Comparison of ENCODE assay signal across 25 cellular contexts in genomic region chr4:629916-630641, GRCh38. TPM values are rescaled to one million over a fixed set of nuclear protein-coding genes. Genes with fewer than 3 reads are reported as not detected.
DNase-seq lines count a peak whose midpoint lies in the region; ATAC-seq, FAIRE-seq and TF ChIP-seq lines count a peak whose summit lies in the region.
"Had no signal": no experiment of that assay in that cellular context is flagged by ENCODE, and none has a peak within 500 bp of the region (broad histone marks: within the 10 kb centered on the region; RNA-seq: fewer than 3 reads in every experiment).

No MANE protein-coding gene starts in this region.

- no peak for ATAC-seq in HG03460 (IDR thresholded peaks at IDR 0.05; ENCODE audit: unreplicated experiment)
- ATAC-seq: gastroesophageal sphincter, GM23338 had no signal

- H3K4me3 ChIP-seq in choroid plexus epithelial cell (ENCODE audit: low read depth, low read length) (no peak overlapping the region), neuronal stem cell (ENCODE audit: low read length in 2 of 2) (no peak overlapping the region)
- H3K4me3 ChIP-seq: gastroesophageal sphincter, GM23338, SK-N-MC, testis had no signal

- H2AFZ ChIP-seq in neuronal stem cell (ENCODE audit: low read length): no peak overlapping the region
- H2AFZ ChIP-seq: GM23338 had no signal

- peaks cover 0 to 5% of the 10 kb centered on the region in 2 donors for H3K4me1 ChIP-seq in neuronal stem cell (ENCODE audit: control insufficient read depth in 2 of 2, insufficient read depth in 1 of 2, low read depth in 1 of 2, low read length in 2 of 2)
- H3K4me1 ChIP-seq: gastroesophageal sphincter, testis had no signal

- H2BK12ac ChIP-seq in neuronal stem cell (ENCODE audit: low read length): peak overlapping the region; percentile 41

- no peak overlapping the region for H2BK15ac ChIP-seq in neuronal stem cell (ENCODE audit: low read length)

- peak overlapping the region; percentile 4 for H3K14ac ChIP-seq in neuronal stem cell (ENCODE audit: low read length)

- no peak overlapping the region for H3K4ac ChIP-seq in neuronal stem cell (ENCODE audit: low read length)

- no peak overlapping the region for H2BK120ac ChIP-seq in neuronal stem cell (ENCODE audit: low read depth, low read length)

- peak overlapping the region; percentile 28 for H2BK5ac ChIP-seq in neuronal stem cell (ENCODE audit: low read length)

- no peak overlapping the region for H3K27ac ChIP-seq in neuronal stem cell (replicated peaks; ENCODE audit: low read length)
- H3K27ac ChIP-seq: gastroesophageal sphincter, neutrophil, SK-N-MC, testis had no signal

- H4K91ac ChIP-seq in neuronal stem cell (ENCODE audit: low read depth, low read length, poor library complexity): no peak overlapping the region

- peak overlapping the region; percentile 76 for H3K18ac ChIP-seq in neuronal stem cell (ENCODE audit: low read length)

- H3K23ac ChIP-seq in neuronal stem cell (ENCODE audit: low read depth, low read length, poor library complexity): peak overlapping the region; percentile 61

- FAIRE-seq in GM12891 (lab: Jason Lieb, UNC): no peak
- FAIRE-seq: D721Med, endometrium, keratinocyte had no signal

- H3K36me3 ChIP-seq in neuronal stem cell (replicated peaks in 1 of 2; ENCODE audit: control insufficient read depth in 2 of 2, insufficient read depth in 2 of 2, low read length in 2 of 2): no peaks in the 10 kb centered on the region
- H3K36me3 ChIP-seq: gastroesophageal sphincter, neutrophil had no signal

- peaks cover 2% of the 10 kb centered on the region for H3K79me1 ChIP-seq in neuronal stem cell (ENCODE audit: low read depth, low read length)

- peak overlapping the region; percentile 19 for H2AK5ac ChIP-seq in neuronal stem cell (ENCODE audit: low read depth, low read length)

- no CpG with 5 or more reads among the region's 20 CpGs for WGBS in neuronal stem cell (ENCODE audit: extremely low coverage in 2 of 2, insufficient read length in 2 of 2, insufficient replicate concordance in 1 of 2), 2 donors

- peaks cover 0 to 12% (median 0%) of the 10 kb centered on the region in 3 experiments for H3K27me3 ChIP-seq in neuronal stem cell (ENCODE audit: control insufficient read depth in 3 of 3, insufficient read depth in 3 of 3, low read depth in 1 of 3, low read length in 3 of 3)
- H3K27me3 ChIP-seq: neutrophil, testis had no signal

- no peak for TF ChIP-seq CTCF in choroid plexus epithelial cell (conservative IDR thresholded peaks at IDR 0.05; ENCODE audit: low read depth, low read length)

- H3K4me2 ChIP-seq in neuronal stem cell (ENCODE audit: insufficient read depth, low read length, poor library complexity, severe bottlenecking): no peak overlapping the region
- H3K4me2 ChIP-seq: GM23338 had no signal

- DNase-seq in COLO668 (lab: John Stamatoyannopoulos, UW; ENCODE audit: unreplicated experiment) (peak; percentile 74), DMS53 treated with DMSO at 0.1 percent for 48 hours (lab: John Stamatoyannopoulos, UW; ENCODE audit: unreplicated experiment) (peak; percentile 72), choroid plexus epithelial cell (ENCODE audit: low read depth) (peak; percentile 4), neuronal stem cell (ENCODE audit: low spot score) (no peak), NCI-H2227 (lab: John Stamatoyannopoulos, UW; ENCODE audit: unreplicated experiment) (no peak), GM12891 (ENCODE audit: insufficient read length, low spot score) (no peak)
- DNase-seq: activated CD4-positive, alpha-beta T cell treated with anti-CD3 and anti-CD28 coated beads, Interleukin-2, amount 10 ng/mL, durations not matched to agents 24 days and 14 days; activated naive CD4-positive, alpha-beta T cell treated with anti-CD3 and anti-CD28 coated beads, Interleukin-2, amount 10 ng/mL, durations not matched to agents 7 days and 5 days; activated T-cell treated with anti-CD3 and anti-CD28 coated beads, Interleukin-2, amount 50 U/mL, for 48 hours; amniotic stem cell; C1 segment of cervical spinal cord; EL; stimulated activated CD4-positive, alpha-beta T cell treated with anti-CD3 and anti-CD28 coated beads, Interleukin-12 subunit alpha, Interleukin-12 subunit beta, amount 100 ng/mL, for 4 hours; stimulated activated CD4-positive, alpha-beta T cell treated with anti-CD3 and anti-CD28 coated beads, Interleukin-4, amount 100 ng/mL, for 4 hours; stimulated activated naive CD4-positive, alpha-beta T cell treated with Interleukin-2 at 50 U/mL for 16 hours; T-helper 2 cell; testis had no signal

- H3K9me3 ChIP-seq in neuronal stem cell (replicated peaks in 1 of 2; ENCODE audit: control insufficient read depth in 2 of 2, insufficient read depth in 1 of 2, low read depth in 1 of 2, low read length in 2 of 2): peaks cover 4 to 11% of the 10 kb centered on the region in 2 donors
- H3K9me3 ChIP-seq: gastroesophageal sphincter, neutrophil, testis had no signal

- no peak for TF ChIP-seq POLR2A in GM12891 (IDR thresholded peaks at IDR 0.05; ENCODE audit: low read depth, low read length)

- peak overlapping the region; percentile 70 for H3K9ac ChIP-seq in neuronal stem cell (ENCODE audit: low read depth, low read length, poor library complexity)

- H4K8ac ChIP-seq in neuronal stem cell (ENCODE audit: low read depth, low read length): no peak overlapping the region

TF ChIP-seq in GM12891, 5 proteins besides CTCF, POLR2A, EP300 and RAD21:
- no peak for TF ChIP-seq TAF1 (IDR thresholded peaks at IDR 0.05; ENCODE audit: low read depth, low read length)
- no peak for TF ChIP-seq POU2F2 (IDR thresholded peaks at IDR 0.05; ENCODE audit: low read depth, low read length)
- TF ChIP-seq POLR2AphosphoS5 (IDR thresholded peaks at IDR 0.05; ENCODE audit: low read depth, low read length): no peak
- TF ChIP-seq SPI1 (IDR thresholded peaks at IDR 0.05; ENCODE audit: low read depth, low read length): no peak
- TF ChIP-seq PAX5 (IDR thresholded peaks at IDR 0.05; ENCODE audit: insufficient read depth, low read length, severe bottlenecking): no peak

RNA-seq across cellular contexts. Expression of gene PDE6B, which starts 4.7 kb away (rescaled TPM):
- polyA plus RNA-seq in neuronal stem cell (2013, experiment 1 of 2): 9.5 TPM
- polyA plus RNA-seq in neuronal stem cell (2013, experiment 2 of 2): 9.3 TPM
- polyA plus RNA-seq in GM12891 (2012; ENCODE audit: low read depth, missing spikeins): 11.3 TPM
- polyA plus RNA-seq: keratinocyte had no signal

RNA-seq across cellular contexts. Expression of gene ATP5ME, which starts 44.0 kb away (rescaled TPM):
- 966 TPM for polyA plus RNA-seq in neuronal stem cell (2013, experiment 1 of 2)
- 911 TPM for polyA plus RNA-seq in neuronal stem cell (2013, experiment 2 of 2)
- 1,492 TPM for polyA plus RNA-seq in GM12891 (2012; ENCODE audit: low read depth, missing spikeins)

RNA-seq across cellular contexts. Expression of gene MYL5, which starts 44.3 kb away (rescaled TPM):
- polyA plus RNA-seq in neuronal stem cell (2013, experiment 1 of 2): 4.1 TPM
- polyA plus RNA-seq in neuronal stem cell (2013, experiment 2 of 2): 3.9 TPM
- polyA plus RNA-seq in GM12891 (2012; ENCODE audit: low read depth, missing spikeins): 23.8 TPM

RNA-seq across cellular contexts. Expression of gene TMEM271, which starts 54.0 kb away (rescaled TPM):
- polyA plus RNA-seq in neuronal stem cell (2013, experiment 1 of 2): not detected
- polyA plus RNA-seq in neuronal stem cell (2013, experiment 2 of 2): not detected
- polyA plus RNA-seq in GM12891 (2012; ENCODE audit: low read depth, missing spikeins): not detected
- polyA plus RNA-seq: keratinocyte had no signal

RNA-seq across cellular contexts. Expression of gene SLC49A3, which starts 58.9 kb away (rescaled TPM):
- 0.81 TPM for polyA plus RNA-seq in neuronal stem cell (2013, experiment 1 of 2)
- polyA plus RNA-seq in neuronal stem cell (2013, experiment 2 of 2): 0.57 TPM
- 0.42 TPM for polyA plus RNA-seq in GM12891 (2012; ENCODE audit: low read depth, missing spikeins)

Comparison
In these comparisons a context has a peak if more than half of its experiments do, and no peak if none do; other contexts are left out.
1. DNase-seq: peak in COLO668 (single experiment), DMS53 treated with DMSO at 0.1 percent for 48 hours (single experiment) and choroid plexus epithelial cell (single experiment); none in neuronal stem cell (single experiment), NCI-H2227 (single experiment) and GM12891 (single experiment).